In the genomic region with DNA sequence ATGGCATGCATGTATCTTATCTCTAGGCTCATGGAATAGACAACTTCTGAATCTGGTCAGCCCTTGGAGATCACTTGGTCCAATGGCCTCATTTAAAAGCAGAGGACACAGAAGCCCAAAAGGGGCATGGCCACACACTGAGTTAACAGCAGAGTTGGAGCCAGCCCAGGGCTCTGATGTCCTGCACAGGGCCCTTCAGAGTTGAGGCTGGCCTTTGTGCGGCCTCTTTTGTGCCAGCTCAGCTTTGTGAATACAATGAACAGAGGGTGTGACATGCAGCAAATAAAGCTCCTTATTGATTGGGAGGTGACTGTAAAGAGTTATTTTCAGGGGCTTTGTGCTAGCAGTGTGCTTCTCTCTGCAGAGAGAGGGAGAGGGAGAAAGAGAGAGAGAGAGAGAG, we compare ENCODE assay signal across 1 cellular context.
TF ChIP-seq lines count a peak whose summit lies in the region.

No MANE protein-coding gene starts in this region.

TF ChIP-seq in GM23338, 12 proteins besides CTCF, POLR2A, EP300 and RAD21 (continued from another document):
- no peak for TF ChIP-seq REST (IDR thresholded peaks at IDR 0.05; ENCODE audit: unreplicated experiment)
- TF ChIP-seq STAT1 (IDR thresholded peaks at IDR 0.05; ENCODE audit: unreplicated experiment): no peak
- TF ChIP-seq EZH2 (IDR thresholded peaks at IDR 0.05; ENCODE audit: low read depth, unreplicated experiment): no peak
- TF ChIP-seq, protein P1, sequence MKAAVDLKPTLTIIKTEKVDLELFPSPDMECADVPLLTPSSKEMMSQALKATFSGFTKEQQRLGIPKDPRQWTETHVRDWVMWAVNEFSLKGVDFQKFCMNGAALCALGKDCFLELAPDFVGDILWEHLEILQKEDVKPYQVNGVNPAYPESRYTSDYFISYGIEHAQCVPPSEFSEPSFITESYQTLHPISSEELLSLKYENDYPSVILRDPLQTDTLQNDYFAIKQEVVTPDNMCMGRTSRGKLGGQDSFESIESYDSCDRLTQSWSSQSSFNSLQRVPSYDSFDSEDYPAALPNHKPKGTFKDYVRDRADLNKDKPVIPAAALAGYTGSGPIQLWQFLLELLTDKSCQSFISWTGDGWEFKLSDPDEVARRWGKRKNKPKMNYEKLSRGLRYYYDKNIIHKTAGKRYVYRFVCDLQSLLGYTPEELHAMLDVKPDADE (IDR thresholded peaks at IDR 0.05): no peak
- no peak for TF ChIP-seq JUNB (IDR thresholded peaks at IDR 0.05; ENCODE audit: unreplicated experiment)
- no peak for TF ChIP-seq EZH2phosphoT487 (IDR thresholded peaks at IDR 0.05; ENCODE audit: unreplicated experiment)
- TF ChIP-seq ZNF114 (CRISPR knock-in tag; IDR thresholded peaks at IDR 0.05): no peak
- no peak for TF ChIP-seq NANOG (IDR thresholded peaks at IDR 0.05; ENCODE audit: borderline replicate concordance)
- no peak for TF ChIP-seq ZNF462 (CRISPR knock-in tag; IDR thresholded peaks at IDR 0.05)
- no peak for TF ChIP-seq POLR2AphosphoS5 (IDR thresholded peaks at IDR 0.05; ENCODE audit: low read depth)
